Comparison of ENCODE assay signal across 8 cellular contexts in genomic region chr1:202888204-202888506, GRCh38. TPM values are rescaled to one million over a fixed set of nuclear protein-coding genes. Genes with fewer than 3 reads are reported as not detected.
DNase-seq lines count a peak whose midpoint lies in the region; ATAC-seq lines count a peak whose summit lies in the region.

No MANE protein-coding gene starts in this region.

- H3K4me1 Mint-ChIP-seq in activated CD8-positive, alpha-beta memory T cell treated with anti-CD3 and anti-CD28 coated beads, Interleukin-2, amount 10 ng/mL, durations not matched to agents 7 days and 5 days = peaks cover 23% of the 10 kb centered on the region
- H3K4me1 Mint-ChIP-seq in activated T-helper 17 cell treated with anti-CD3 and anti-CD28 coated beads, Interleukin-2, amount 50 U/mL, for 72 hours = peaks cover 9% of the 10 kb centered on the region

- CTCF ChIA-PET in activated CD8-positive, alpha-beta memory T cell treated with anti-CD3 and anti-CD28 coated beads, Interleukin-2, amount 10 ng/mL, durations not matched to agents 7 days and 5 days (lab: Charles Lee) = interaction anchor here (1.0 to 3.5 kb wide), 3 partner anchors 29 to 118 kb away, joined by 4 to 14 read pairs (median 6); no protein-coding TSS in a partner anchor

- H3K27ac ChIP-seq in stomach smooth muscle (ENCODE audit: low read length) = peak overlapping the region; percentile 82

- H3K4me1 ChIP-seq in stomach smooth muscle (ENCODE audit: control insufficient read depth, insufficient read depth, low read length) = peaks cover 4% of the 10 kb centered on the region

- peak overlapping the region; percentile 82 to 86 for H3K9ac ChIP-seq in stomach smooth muscle (ENCODE audit: low read length in 2 of 2)

- peaks cover 7% of the 10 kb centered on the region for H3K36me3 Mint-ChIP-seq in activated CD8-positive, alpha-beta memory T cell treated with anti-CD3 and anti-CD28 coated beads, Interleukin-2, amount 10 ng/mL, durations not matched to agents 7 days and 5 days
- peaks cover 41% of the 10 kb centered on the region for H3K36me3 Mint-ChIP-seq in activated T-helper 17 cell treated with anti-CD3 and anti-CD28 coated beads, Interleukin-2, amount 50 U/mL, for 72 hours (ENCODE audit: low read depth)

- H3K4me3 Mint-ChIP-seq in activated CD8-positive, alpha-beta memory T cell treated with anti-CD3 and anti-CD28 coated beads, Interleukin-2, amount 10 ng/mL, durations not matched to agents 7 days and 5 days = peak overlapping the region; percentile 95
- peak overlapping the region; percentile 93 for H3K4me3 Mint-ChIP-seq in activated T-helper 17 cell treated with anti-CD3 and anti-CD28 coated beads, Interleukin-2, amount 50 U/mL, for 72 hours

- peak overlapping the region; percentile 95 for H3K27ac Mint-ChIP-seq in activated CD8-positive, alpha-beta memory T cell treated with anti-CD3 and anti-CD28 coated beads, Interleukin-2, amount 10 ng/mL, durations not matched to agents 7 days and 5 days
- peak overlapping the region; percentile 84 for H3K27ac Mint-ChIP-seq in activated T-helper 17 cell treated with anti-CD3 and anti-CD28 coated beads, Interleukin-2, amount 50 U/mL, for 72 hours

- no peak for ATAC-seq in activated CD8-positive, alpha-beta memory T cell treated with anti-CD3 and anti-CD28 coated beads, Interleukin-2, amount 10 ng/mL, durations not matched to agents 7 days and 5 days
- ATAC-seq in activated T-helper 17 cell treated with anti-CD3 and anti-CD28 coated beads, Interleukin-2, amount 50 U/mL, for 72 hours (replicated peaks) = no peak

- H3K4me3 ChIP-seq in iPS-18c (ENCODE audit: insufficient read depth, low read depth, low read length) (peak overlapping the region; percentile 96), stomach smooth muscle (ENCODE audit: low read length in 2 of 2) (peak overlapping the region; percentile 78 to 93)

- H3K36me3 ChIP-seq in stomach smooth muscle (ENCODE audit: control insufficient read depth in 2 of 2, insufficient read depth in 2 of 2, low read length in 2 of 2) = peaks cover 16 to 19% of the 10 kb centered on the region in 2 donors

- DNase-seq in activated CD8-positive, alpha-beta memory T cell treated with anti-CD3 and anti-CD28 coated beads, Interleukin-2, amount 10 ng/mL, durations not matched to agents 7 days and 5 days = no peak
- no peak for DNase-seq in activated CD8-positive, alpha-beta memory T cell treated with anti-CD3 and anti-CD28 coated beads, Interleukin-2, amount 50 U/mL, for 48 hours
- DNase-seq in NCI-H748 treated with DMSO at 0.1 percent for 48 hours (lab: John Stamatoyannopoulos, UW) = no peak
- DNase-seq in HPDE6-E6E7 (ENCODE audit: extremely low spot score) = no peak
- no peak for DNase-seq in activated CD4-positive, alpha-beta T cell treated with anti-CD3 and anti-CD28 coated beads for 1 hour

- no peaks in the 10 kb centered on the region for H3K9me3 ChIP-seq in iPS-18c (ENCODE audit: control insufficient read depth, insufficient read depth, low read length)
- H3K9me3 ChIP-seq in stomach smooth muscle (ENCODE audit: control insufficient read depth in 2 of 2, low read length in 2 of 2) = no peaks in the 10 kb centered on the region

- no peaks in the 10 kb centered on the region for H3K9me3 Mint-ChIP-seq in activated CD8-positive, alpha-beta memory T cell treated with anti-CD3 and anti-CD28 coated beads, Interleukin-2, amount 10 ng/mL, durations not matched to agents 7 days and 5 days (ENCODE audit: low read depth)
- no peaks in the 10 kb centered on the region for H3K9me3 Mint-ChIP-seq in activated T-helper 17 cell treated with anti-CD3 and anti-CD28 coated beads, Interleukin-2, amount 50 U/mL, for 72 hours

- no peaks in the 10 kb centered on the region for H3K27me3 ChIP-seq in stomach smooth muscle (ENCODE audit: control insufficient read depth in 1 of 2, insufficient read depth in 2 of 2, low read length in 2 of 2)

- H3K27me3 Mint-ChIP-seq in activated CD8-positive, alpha-beta memory T cell treated with anti-CD3 and anti-CD28 coated beads, Interleukin-2, amount 10 ng/mL, durations not matched to agents 7 days and 5 days = no peaks in the 10 kb centered on the region
- H3K27me3 Mint-ChIP-seq in activated T-helper 17 cell treated with anti-CD3 and anti-CD28 coated beads, Interleukin-2, amount 50 U/mL, for 72 hours = no peaks in the 10 kb centered on the region

RNA-seq across cellular contexts. Expression of gene RABIF, which starts 0.8 kb away (rescaled TPM):
- total RNA-seq in activated CD8-positive, alpha-beta memory T cell treated with anti-CD3 and anti-CD28 coated beads, Interleukin-2, amount 10 ng/mL, durations not matched to agents 7 days and 5 days = 10 to 100 TPM; 11.5 to 15.3 TPM
- total RNA-seq in activated T-helper 17 cell treated with anti-CD3 and anti-CD28 coated beads, Interleukin-2, amount 50 U/mL, for 72 hours = 10 to 100 TPM in 1 of 2 donors, 1 to 10 TPM in 1; 9.2 to 15.6 TPM

RNA-seq across cellular contexts. Expression of gene KLHL12, which starts 38.9 kb away (rescaled TPM):
- 10 to 100 TPM; 30.8 to 32.7 TPM for total RNA-seq in activated CD8-positive, alpha-beta memory T cell treated with anti-CD3 and anti-CD28 coated beads, Interleukin-2, amount 10 ng/mL, durations not matched to agents 7 days and 5 days
- 10 to 100 TPM; 31.6 to 34.1 TPM for total RNA-seq in activated T-helper 17 cell treated with anti-CD3 and anti-CD28 coated beads, Interleukin-2, amount 50 U/mL, for 72 hours
